Comparison of ENCODE assay signal across 17 cellular contexts in genomic region chr2:18849841-18850578, GRCh38.
A peak's percentile ranks its signal among the peaks of the same experiment; 100 is the strongest.
DNase-seq lines count a peak whose midpoint lies in the region; ATAC-seq and TF ChIP-seq lines count a peak whose summit lies in the region.
"Had no signal": no experiment of that assay in that cellular context is flagged by ENCODE, and none has a peak within 500 bp of the region (broad histone marks: within the 10 kb centered on the region; RNA-seq: fewer than 3 reads in every experiment).

No MANE protein-coding gene starts in this region.

- H3K27me3 ChIP-seq in tibial artery = no peaks in the 10 kb centered on the region
- H3K27me3 ChIP-seq: BLaER1 treated with 17β-estradiol and CSF1 and Interleukin-3, amounts not matched to agents 10 nM and 100 nM had no signal

- no peaks in the 10 kb centered on the region for H3K9me3 Mint-ChIP-seq in nephron progenitor cell
- H3K9me3 Mint-ChIP-seq: memory B cell had no signal

- H3K36me3 Mint-ChIP-seq in nephron progenitor cell (ENCODE audit: low read depth) = no peaks in the 10 kb centered on the region
- H3K36me3 Mint-ChIP-seq: memory B cell had no signal

- no peak overlapping the region for H3K4me3 ChIP-seq in tibial artery
- H3K4me3 ChIP-seq: BLaER1 treated with 17β-estradiol and CSF1 and Interleukin-3, amounts not matched to agents 10 nM and 100 nM had no signal

- no peak overlapping the region for H3K4me3 Mint-ChIP-seq in nephron progenitor cell
- H3K4me3 Mint-ChIP-seq: memory B cell had no signal

- intact Hi-C loops in tibial artery (cut with DNase I; ENCODE audit: low total_unique reads) = no loop called here

- peak; percentile 4 for DNase-seq in OCI-M1 (lab: John Stamatoyannopoulos, UW)
- no peak for DNase-seq in HK-2 (ENCODE audit: unreplicated experiment)
- no peak for DNase-seq in tibial artery
- no peak for DNase-seq in activated CD4-positive, alpha-beta T cell treated with anti-CD3 and anti-CD28 coated beads for 1 hour
- DNase-seq in nephron progenitor cell = no peak
- DNase-seq: activated CD4-positive, alpha-beta T cell treated with anti-CD3 and anti-CD28 coated beads for 4 hours; activated gamma-delta T cell; hypothalamus; NCI-H1417 treated with DMSO at 0.1 percent for 48 hours; NCI-H82; stimulated activated CD8-positive, alpha-beta memory T cell treated with anti-CD3 and anti-CD28 coated beads, Interleukin-4, amount 100 ng/mL, for 48 hours; SW 1271 had no signal

- H3K36me3 ChIP-seq in tibial artery = no peaks in the 10 kb centered on the region
- H3K36me3 ChIP-seq: BLaER1 treated with 17β-estradiol and CSF1 and Interleukin-3, amounts not matched to agents 10 nM and 100 nM had no signal

- TF ChIP-seq CTCF in tibial artery (IDR thresholded peaks at IDR 0.05) (no peak), nephron progenitor cell (IDR thresholded peaks at IDR 0.05) (no peak)

- H3K27ac Mint-ChIP-seq in nephron progenitor cell = no peak overlapping the region
- H3K27ac Mint-ChIP-seq: memory B cell had no signal

- H3K27ac ChIP-seq in tibial artery = no peak overlapping the region
- H3K27ac ChIP-seq: BLaER1 treated with 17β-estradiol and CSF1 and Interleukin-3, amounts not matched to agents 10 nM and 100 nM had no signal

- no peaks in the 10 kb centered on the region for H3K4me1 ChIP-seq in tibial artery

- H3K4me1 Mint-ChIP-seq in nephron progenitor cell = no peaks in the 10 kb centered on the region

- H3K27me3 Mint-ChIP-seq in nephron progenitor cell (ENCODE audit: low read depth, poor library complexity) = peaks cover 3% of the 10 kb centered on the region
- H3K27me3 Mint-ChIP-seq: memory B cell had no signal

- ATAC-seq in GM18858 (IDR thresholded peaks at IDR 0.05; ENCODE audit: unreplicated experiment) (peak; percentile 95), GM21526 (IDR thresholded peaks at IDR 0.05; ENCODE audit: low FRiP score, unreplicated experiment) (peak; percentile 93), HG03045 (IDR thresholded peaks at IDR 0.05; ENCODE audit: unreplicated experiment) (peak; percentile 63)

- H3K9me3 ChIP-seq in tibial artery = no peaks in the 10 kb centered on the region
- H3K9me3 ChIP-seq: BLaER1 treated with 17β-estradiol and CSF1 and Interleukin-3, amounts not matched to agents 10 nM and 100 nM had no signal
